ENCODE assay signal across 17 cellular contexts in genomic region chr7:98223898-98224700, GRCh38. TPM values are rescaled to one million over a fixed set of nuclear protein-coding genes. Genes with fewer than 3 reads are reported as not detected.
A peak's percentile ranks its signal among the peaks of the same experiment; 100 is the strongest.
DNase-seq lines count a peak whose midpoint lies in the region; ATAC-seq and TF ChIP-seq lines count a peak whose summit lies in the region.
"Had no signal": no experiment of that assay in that cellular context is flagged by ENCODE, and none has a peak within 500 bp of the region (broad histone marks: within the 10 kb centered on the region; RNA-seq: fewer than 3 reads in every experiment).

No MANE protein-coding gene starts in this region.

- DNase-seq in heart left ventricle (peak in 3 of 5 donors; percentile 5 to 59 (median 20)), cardiac septum (ENCODE audit: low spot score) (no peak), left cardiac atrium (peak; percentile 17), mucosa of descending colon (peak in 2 of 3 donors; percentile 18 to 46), aorta (peak; percentile 34 to 65), HCEC 1CT (no peak), hypothalamus (lab: John Stamatoyannopoulos, UW) (no peak), hepatic stellate cell (ENCODE audit: low spot score) (no peak)
- DNase-seq: AML-193; CD4-positive, alpha-beta memory T cell; DND-41; GDM1; NCI-H1092; NCI-H1694; NCI-H510A; SJCRH30 had no signal

- H3K36me3 ChIP-seq in heart left ventricle (peaks cover 0 to 93% (median 71%) of the 10 kb centered on the region in 9 donors), mucosa of descending colon (ENCODE audit: low read depth) (no peaks in the 10 kb centered on the region), aorta (ENCODE audit: control insufficient read depth in 1 of 2, insufficient read depth in 2 of 2, low read length in 1 of 2) (peaks cover 0 to 6% of the 10 kb centered on the region in 2 donors)
- H3K36me3 ChIP-seq: SJCRH30 had no signal

- H3K9me3 ChIP-seq in heart left ventricle (no peaks in the 10 kb centered on the region), mucosa of descending colon (no peaks in the 10 kb centered on the region), aorta (ENCODE audit: control insufficient read depth, low read length) (no peaks in the 10 kb centered on the region)
- H3K9me3 ChIP-seq: SJCRH30 had no signal

- ATAC-seq in heart left ventricle (peak in 2 of 4 donors; percentile 8 to 22), left cardiac atrium (no peak), mucosa of descending colon (peak; percentile 6), aorta (ENCODE audit: low FRiP score) (peak; percentile 27)

- H3K27ac ChIP-seq in heart left ventricle (no peak overlapping the region), aorta (ENCODE audit: low read depth in 1 of 2, low read length in 2 of 2) (no peak overlapping the region)
- H3K27ac ChIP-seq: KMS-11, SJCRH30 had no signal

- no peak for TF ChIP-seq POLR2A in heart left ventricle (IDR thresholded peaks at IDR 0.05)

- H3K27me3 ChIP-seq in heart left ventricle (no peaks in the 10 kb centered on the region), aorta (ENCODE audit: control insufficient read depth in 1 of 2, insufficient read depth in 2 of 2, low read length in 1 of 2) (no peaks in the 10 kb centered on the region)
- H3K27me3 ChIP-seq: SJCRH30 had no signal

- H3K4me3 ChIP-seq in heart left ventricle (no peak overlapping the region), mucosa of descending colon (no peak overlapping the region), aorta (ENCODE audit: low read length in 2 of 2) (no peak overlapping the region)
- H3K4me3 ChIP-seq: SJCRH30 had no signal

- intact Hi-C loops in heart left ventricle (cut with DNase I) (no loop called here), cardiac septum (cut with DNase I) (no loop called here), left cardiac atrium (cut with DNase I) (no loop called here), mucosa of descending colon (cut with DNase I, micrococcal nuclease) (no loop called here), aorta (cut with DNase I) (no loop called here)

- H3K4me1 ChIP-seq in heart left ventricle (no peaks in the 10 kb centered on the region), mucosa of descending colon (ENCODE audit: low read depth) (no peaks in the 10 kb centered on the region), aorta (ENCODE audit: control insufficient read depth in 1 of 2, insufficient read depth in 2 of 2, low read length in 2 of 2) (no peaks in the 10 kb centered on the region)

- WGBS in heart left ventricle, 4 donors = 77 to 92% (median 87%) methylated on average over 7 to 21 of the region's 21 CpGs
- WGBS in aorta, 2 donors = 88 to 89% methylated on average over 21 of the region's 21 CpGs

- TF ChIP-seq CTCF in heart left ventricle (IDR thresholded peaks at IDR 0.05) = no peak
- TF ChIP-seq CTCF in mucosa of descending colon (IDR thresholded peaks at IDR 0.05) = no peak

RNA-seq across cellular contexts. Expression of gene BHLHA15, which starts 12.9 kb away (rescaled TPM):
- total RNA-seq in heart left ventricle = 1 to 10 TPM in 1 of 9 donors, under 1 TPM in 1, not detected in 7; 0.61 to 1.3 TPM
- polyA plus RNA-seq in heart left ventricle = under 1 TPM in 1 of 2 donors, not detected in 1; 0.26 TPM
- not detected for total RNA-seq in cardiac septum
- under 1 TPM; 0.37 to 0.38 TPM for total RNA-seq in left cardiac atrium
- 1 to 10 TPM in 2 of 3 donors, not detected in 1; 1.3 to 2.8 TPM for total RNA-seq in mucosa of descending colon
- total RNA-seq in aorta = not detected
- polyA plus RNA-seq in aorta = under 1 TPM in 1 of 2 donors, not detected in 1; 0.36 TPM
- total RNA-seq: CD4-positive, alpha-beta memory T cell; SJCRH30 had no signal
- polyA plus RNA-seq: CD4-positive, alpha-beta memory T cell had no signal

RNA-seq across cellular contexts. Expression of gene TECPR1, which starts 27.9 kb away (rescaled TPM):
- total RNA-seq in heart left ventricle = 10 to 100 TPM; 12.2 to 33.0 (median 22.7) TPM
- 10 to 100 TPM; 10.9 to 23.2 TPM for polyA plus RNA-seq in heart left ventricle
- 16.6 TPM for total RNA-seq in cardiac septum
- total RNA-seq in left cardiac atrium = 10 to 100 TPM; 20.9 to 23.4 TPM
- total RNA-seq in mucosa of descending colon = 10 to 100 TPM; 37.0 to 50.5 (median 45.5) TPM
- total RNA-seq in aorta = 10 to 100 TPM; 33.8 to 48.0 TPM
- polyA plus RNA-seq in aorta = 10 to 100 TPM; 16.0 to 24.7 TPM

RNA-seq across cellular contexts. Expression of gene BRI3, which starts 57.4 kb away (rescaled TPM):
- 100 to 1,000 TPM in 7 of 9 donors, 10 to 100 TPM in 2; 51.0 to 274 (median 223) TPM for total RNA-seq in heart left ventricle
- polyA plus RNA-seq in heart left ventricle = 100 to 1,000 TPM; 236 to 237 TPM
- total RNA-seq in cardiac septum = 162 TPM
- total RNA-seq in left cardiac atrium = 100 to 1,000 TPM; 190 to 207 TPM
- 100 to 1,000 TPM; 186 to 205 (median 202) TPM for total RNA-seq in mucosa of descending colon
- total RNA-seq in aorta = 100 to 1,000 TPM; 192 to 193 TPM
- 100 to 1,000 TPM; 155 to 295 TPM for polyA plus RNA-seq in aorta

Comparison
In these comparisons a context has a peak if more than half of its experiments do, and no peak if none do; other contexts are left out.
1. DNase-seq: peak in heart left ventricle (3 of 5), left cardiac atrium (single experiment), mucosa of descending colon (2 of 3) and aorta (2 of 2); none in cardiac septum (single experiment), HCEC 1CT (single experiment), hypothalamus (0 of 51) and hepatic stellate cell (single experiment).
2. ATAC-seq: peak in mucosa of descending colon (single experiment) and aorta (single experiment); none in left cardiac atrium (0 of 2).